Comparison of ENCODE assay signal across 8 cellular contexts in the genomic region with DNA sequence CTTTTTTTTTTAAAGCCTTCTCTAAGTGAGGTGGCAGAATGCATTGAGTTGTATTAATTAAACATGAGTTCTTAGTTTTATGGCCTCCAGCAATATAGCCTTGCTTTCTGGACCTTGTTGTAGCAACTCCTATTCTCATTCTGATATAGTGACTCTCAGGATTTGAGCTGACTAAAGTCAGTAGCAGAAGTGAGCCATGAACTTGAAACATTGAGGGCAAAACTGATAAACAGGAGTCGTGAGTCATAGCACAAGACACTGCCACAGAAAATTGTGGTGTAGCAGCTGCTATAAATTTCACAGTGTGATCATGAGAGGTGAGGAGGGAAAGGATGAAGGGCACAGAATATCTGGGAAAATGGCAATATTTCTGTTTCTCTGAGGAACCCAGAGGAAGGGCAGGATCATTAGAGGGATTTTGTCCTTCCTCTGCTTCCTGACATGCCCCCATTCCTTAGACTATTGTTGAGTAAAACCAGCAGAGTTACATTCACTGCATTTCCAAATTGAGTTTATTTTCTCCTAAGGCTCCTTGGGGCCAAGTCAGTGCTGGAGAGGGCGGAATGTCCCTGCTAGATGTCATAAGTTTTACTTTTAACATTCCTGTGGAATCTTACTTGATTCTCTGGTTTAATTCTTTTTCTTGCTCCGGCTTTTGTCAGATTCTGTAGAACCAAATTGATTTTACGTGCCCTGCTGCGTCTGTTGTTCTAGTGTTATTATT. TPM values are rescaled to one million over a fixed set of nuclear protein-coding genes. Genes with fewer than 3 reads are reported as not detected.
DNase-seq lines count a peak whose midpoint lies in the region; ATAC-seq lines count a peak whose summit lies in the region.

No MANE protein-coding gene starts in this region.

- no peaks in the 10 kb centered on the region for H3K36me3 Mint-ChIP-seq in dendritic cell treated with granulocyte-macrophage colony-stimulating factor and Interleukin-4, amounts not matched to agents 40 ng/mL and 50 ng/mL, for 4 days (ENCODE audit: low read depth)

- no peaks in the 10 kb centered on the region for H3K27me3 Mint-ChIP-seq in dendritic cell treated with granulocyte-macrophage colony-stimulating factor and Interleukin-4, amounts not matched to agents 40 ng/mL and 50 ng/mL, for 4 days

- intact Hi-C loops in dendritic cell treated with granulocyte-macrophage colony-stimulating factor and Interleukin-4, amounts not matched to agents 40 ng/mL and 50 ng/mL, for 4 days (cut with micrococcal nuclease): no loop called here

- DNase-seq in M059J (ENCODE audit: low read depth) (peak; percentile 56), inferior parietal cortex (ENCODE audit: extremely low spot score) (no peak), epidermal melanocyte (ENCODE audit: insufficient read length, low spot score) (no peak), retina (no peak), islet precursor cell (no peak)

- ATAC-seq in GM18519 (IDR thresholded peaks at IDR 0.05; ENCODE audit: low FRiP score, unreplicated experiment): peak; percentile 96
- ATAC-seq in GM21737 (IDR thresholded peaks at IDR 0.05; ENCODE audit: unreplicated experiment): peak; percentile 97

- H3K9me3 Mint-ChIP-seq in dendritic cell treated with granulocyte-macrophage colony-stimulating factor and Interleukin-4, amounts not matched to agents 40 ng/mL and 50 ng/mL, for 4 days: no peaks in the 10 kb centered on the region

- no peak overlapping the region for H3K4me3 Mint-ChIP-seq in dendritic cell treated with granulocyte-macrophage colony-stimulating factor and Interleukin-4, amounts not matched to agents 40 ng/mL and 50 ng/mL, for 4 days

- H3K27ac Mint-ChIP-seq in dendritic cell treated with granulocyte-macrophage colony-stimulating factor and Interleukin-4, amounts not matched to agents 40 ng/mL and 50 ng/mL, for 4 days: peak overlapping the region; percentile 61

- H3K4me1 Mint-ChIP-seq in dendritic cell treated with granulocyte-macrophage colony-stimulating factor and Interleukin-4, amounts not matched to agents 40 ng/mL and 50 ng/mL, for 4 days (ENCODE audit: low read depth): peaks cover 34% of the 10 kb centered on the region

RNA-seq across cellular contexts. Expression of a gene that starts 7.5 kb away (rescaled TPM):
- not detected in 2 replicates for total RNA-seq in M059J (2014; rRNA removed; shearing (Covaris generic))

RNA-seq across cellular contexts. Expression of a gene that starts 47.4 kb away (rescaled TPM):
- total RNA-seq in M059J (2014; rRNA removed; shearing (Covaris generic)): 119 and 126 TPM in 2 replicates
